ENCODE assay signal across 1 cellular context in the genomic region with DNA sequence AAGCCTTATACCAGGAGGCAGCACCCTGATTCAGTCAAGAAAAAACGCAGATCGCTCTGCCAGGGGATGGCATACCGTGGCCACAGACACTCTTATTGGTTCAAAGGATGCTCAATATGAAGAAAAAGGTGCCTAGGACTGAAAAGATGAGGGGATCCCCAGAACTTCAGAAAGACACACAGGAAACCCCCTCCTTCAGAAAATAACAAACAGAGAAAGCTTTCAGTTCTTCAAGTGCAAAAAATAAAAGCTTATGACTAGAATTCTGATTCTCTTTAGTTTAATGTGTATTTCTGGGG.
TF ChIP-seq lines count a peak whose summit lies in the region.

No MANE protein-coding gene starts in this region.

TF ChIP-seq in HepG2, 621 proteins besides CTCF, POLR2A, EP300 and RAD21 (continued from another document):
- TF ChIP-seq ZBTB7A (CRISPR knock-in tag; IDR thresholded peaks at IDR 0.05) = no peak
- no peak for TF ChIP-seq HDAC1 (CRISPR knock-in tag; IDR thresholded peaks at IDR 0.05)
- TF ChIP-seq, protein P1, sequence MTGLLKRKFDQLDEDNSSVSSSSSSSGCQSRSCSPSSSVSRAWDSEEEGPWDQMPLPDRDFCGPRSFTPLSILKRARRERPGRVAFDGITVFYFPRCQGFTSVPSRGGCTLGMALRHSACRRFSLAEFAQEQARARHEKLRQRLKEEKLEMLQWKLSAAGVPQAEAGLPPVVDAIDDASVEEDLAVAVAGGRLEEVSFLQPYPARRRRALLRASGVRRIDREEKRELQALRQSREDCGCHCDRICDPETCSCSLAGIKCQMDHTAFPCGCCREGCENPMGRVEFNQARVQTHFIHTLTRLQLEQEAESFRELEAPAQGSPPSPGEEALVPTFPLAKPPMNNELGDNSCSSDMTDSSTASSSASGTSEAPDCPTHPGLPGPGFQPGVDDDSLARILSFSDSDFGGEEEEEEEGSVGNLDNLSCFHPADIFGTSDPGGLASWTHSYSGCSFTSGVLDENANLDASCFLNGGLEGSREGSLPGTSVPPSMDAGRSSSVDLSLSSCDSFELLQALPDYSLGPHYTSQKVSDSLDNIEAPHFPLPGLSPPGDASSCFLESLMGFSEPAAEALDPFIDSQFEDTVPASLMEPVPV (CRISPR knock-in tag; IDR thresholded peaks at IDR 0.05) = no peak
- no peak for TF ChIP-seq MYC (CRISPR knock-in tag; IDR thresholded peaks at IDR 0.05; ENCODE audit: borderline replicate concordance)
TF ChIP-seq in HepG2: peak in this region for 0.
